ENCODE assay signal across 1 cellular context in genomic region chr7:107946451-107946850, GRCh38.
TF ChIP-seq lines count a peak whose summit lies in the region.

No MANE protein-coding gene starts in this region.

TF ChIP-seq in A549, 52 proteins besides CTCF, POLR2A, EP300 and RAD21 (continued from another document):
- TF ChIP-seq SREBF2 (IDR thresholded peaks at IDR 0.05): no peak
- no peak for TF ChIP-seq MAFK (IDR thresholded peaks at IDR 0.05; ENCODE audit: partially characterized antibody)
- TF ChIP-seq CHD4 (IDR thresholded peaks at IDR 0.05; ENCODE audit: borderline replicate concordance): no peak
- no peak for TF ChIP-seq RNF2 (IDR thresholded peaks at IDR 0.05; ENCODE audit: borderline replicate concordance, low read depth)
- TF ChIP-seq GATA3 (IDR thresholded peaks at IDR 0.05; ENCODE audit: borderline replicate concordance): no peak
- TF ChIP-seq CEBPB (IDR thresholded peaks at IDR 0.05): no peak
- TF ChIP-seq EHF (CRISPR knock-in tag; IDR thresholded peaks at IDR 0.05): no peak
- no peak for TF ChIP-seq NR3C1 (IDR thresholded peaks at IDR 0.05)
- no peak for TF ChIP-seq PBX3 (IDR thresholded peaks at IDR 0.05)
